In genomic region chr20:57738484-57738883, GRCh38 we compare ENCODE assay signal across 26 cellular contexts. TPM values are rescaled to one million over a fixed set of nuclear protein-coding genes. Genes with fewer than 3 reads are reported as not detected.
DNase-seq lines count a peak whose midpoint lies in the region; ATAC-seq and TF ChIP-seq lines count a peak whose summit lies in the region.
"Had no signal": no experiment of that assay in that cellular context is flagged by ENCODE, and none has a peak within 500 bp of the region (broad histone marks: within the 10 kb centered on the region; RNA-seq: fewer than 3 reads in every experiment).

No MANE protein-coding gene starts in this region.

- H3K4me3 ChIP-seq in GM23248 (no peak overlapping the region), mesendoderm (ENCODE audit: low read length) (no peak overlapping the region)
- H3K4me3 ChIP-seq: ascending aorta; BLaER1 treated with 17β-estradiol and CSF1 and Interleukin-3, amounts not matched to agents 10 nM and 100 nM; uterus had no signal

- no peak overlapping the region for H2AFZ ChIP-seq in GM23248

- no peak overlapping the region for H3K27ac Mint-ChIP-seq in stimulated activated naive CD8-positive, alpha-beta T cell treated with anti-CD3 and anti-CD28 coated beads, Interleukin-15, amount 100 ng/mL, for 72 hours
- H3K27ac Mint-ChIP-seq: activated naive CD4-positive, alpha-beta T cell treated with anti-CD3 and anti-CD28 coated beads, Interleukin-2, amount 50 U/mL, for 24 hours; stimulated activated effector memory CD8-positive, alpha-beta T cell treated with anti-CD3 and anti-CD28 coated beads, Interleukin-12 subunit alpha, Interleukin-12 subunit beta, amount 100 ng/mL, for 72 hours had no signal

- peak; percentile 43 for ATAC-seq in foreskin keratinocyte
- no peak for ATAC-seq in stimulated activated naive CD8-positive, alpha-beta T cell treated with anti-CD3 and anti-CD28 coated beads, Interleukin-15, amount 100 ng/mL, for 72 hours
- no peak for ATAC-seq in GM21447 (IDR thresholded peaks at IDR 0.05; ENCODE audit: unreplicated experiment)
- ATAC-seq: left cardiac atrium; stimulated activated effector memory CD8-positive, alpha-beta T cell treated with anti-CD3 and anti-CD28 coated beads, Interleukin-12 subunit alpha, Interleukin-12 subunit beta, amount 100 ng/mL, for 72 hours had no signal

- H2BK120ac ChIP-seq in mesendoderm (ENCODE audit: low read depth, low read length), result no peak overlapping the region

- H3K4me2 ChIP-seq in GM23248 (ENCODE audit: unreplicated experiment) (no peak overlapping the region), mesendoderm (ENCODE audit: low read length) (no peak overlapping the region)
- H3K4me2 ChIP-seq: BLaER1 treated with 17β-estradiol and CSF1 and Interleukin-3, amounts not matched to agents 10 nM and 100 nM had no signal

- H3K4ac ChIP-seq in mesendoderm (ENCODE audit: low read depth, low read length), result no peak overlapping the region

- no peak overlapping the region for H3K4me3 Mint-ChIP-seq in stimulated activated naive CD8-positive, alpha-beta T cell treated with anti-CD3 and anti-CD28 coated beads, Interleukin-15, amount 100 ng/mL, for 72 hours
- H3K4me3 Mint-ChIP-seq: activated naive CD4-positive, alpha-beta T cell treated with anti-CD3 and anti-CD28 coated beads, Interleukin-2, amount 50 U/mL, for 24 hours; central memory CD8-positive, alpha-beta T cell; naive B cell; stimulated activated effector memory CD8-positive, alpha-beta T cell treated with anti-CD3 and anti-CD28 coated beads, Interleukin-12 subunit alpha, Interleukin-12 subunit beta, amount 100 ng/mL, for 72 hours had no signal

- H3K9ac ChIP-seq in GM23248, result no peak overlapping the region
- no peak overlapping the region for H3K9ac ChIP-seq in mesendoderm (ENCODE audit: low read length)
- H3K9ac ChIP-seq: BLaER1 treated with 17β-estradiol and CSF1 and Interleukin-3, amounts not matched to agents 10 nM and 100 nM had no signal

- H4K5ac ChIP-seq in mesendoderm (ENCODE audit: low read length), result no peak overlapping the region

- H3K18ac ChIP-seq in mesendoderm (ENCODE audit: low read length), result no peak overlapping the region

- H2BK5ac ChIP-seq in mesendoderm (ENCODE audit: low read length), result no peak overlapping the region

- no peaks in the 10 kb centered on the region for H3K79me1 ChIP-seq in mesendoderm (ENCODE audit: low read length)

- H3K9me2 ChIP-seq in GM23248 (ENCODE audit: insufficient read depth), result no peaks in the 10 kb centered on the region

- WGBS in GM23248 (ENCODE audit: low coverage in 1 of 2, low lambda C conversion rate in 2 of 2, missing lambda C conversion rate in 2 of 2), 2 experiments, result 21 to 24% methylated on average over 2 of the region's 2 CpGs
- no CpG with 5 or more reads among the region's 2 CpGs for WGBS in mesendoderm (ENCODE audit: extremely low coverage, insufficient coverage, low lambda C conversion rate)

- in situ Hi-C loops in GM23248 (cut with MboI), result no loop called here

- TF ChIP-seq CTCF in 22Rv1 (IDR thresholded peaks at IDR 0.05) (no peak), foreskin keratinocyte (conservative IDR thresholded peaks at IDR 0.05) (no peak)

- H3K4me1 Mint-ChIP-seq in stimulated activated naive CD8-positive, alpha-beta T cell treated with anti-CD3 and anti-CD28 coated beads, Interleukin-15, amount 100 ng/mL, for 72 hours, result peaks cover 6% of the 10 kb centered on the region
- H3K4me1 Mint-ChIP-seq: activated naive CD4-positive, alpha-beta T cell treated with anti-CD3 and anti-CD28 coated beads, Interleukin-2, amount 50 U/mL, for 24 hours; central memory CD8-positive, alpha-beta T cell had no signal

- no peaks in the 10 kb centered on the region for H3K9me3 ChIP-seq in GM23248 (ENCODE audit: low read depth)
- H3K9me3 ChIP-seq: ascending aorta; BLaER1 treated with 17β-estradiol and CSF1 and Interleukin-3, amounts not matched to agents 10 nM and 100 nM; uterus had no signal

- DNase-seq in GM23248, result peak; percentile 17
- peak; percentile 60 for DNase-seq in RPMI7951 (ENCODE audit: low read depth)
- no peak for DNase-seq in foreskin keratinocyte
- DNase-seq in stimulated activated naive CD8-positive, alpha-beta T cell treated with anti-CD3 and anti-CD28 coated beads, Interleukin-15, amount 100 ng/mL, for 72 hours, result no peak
- no peak for DNase-seq in T-helper 1 cell
- no peak for DNase-seq in mesendoderm
- DNase-seq: activated CD4-positive, alpha-beta T cell treated with anti-CD3 and anti-CD28 coated beads for 48 hours; dermis blood vessel endothelial cell; EL; head of caudate nucleus; left cardiac atrium; mesenchymal stem cell; naive B cell; NCI-H146; NCI-H526; nucleus accumbens; stimulated activated CD4-positive, alpha-beta T cell treated with anti-CD3 and anti-CD28 coated beads, Interleukin-2, amount 100 ng/mL, for 48 hours; T-helper 2 cell; uterus had no signal

- peaks cover 11% of the 10 kb centered on the region; the same call in 1 of the 2 replicates for H3K27me3 ChIP-seq in GM23248 (replicated peaks; ENCODE audit: insufficient read depth)
- peaks cover 32% of the 10 kb centered on the region for H3K27me3 ChIP-seq in foreskin keratinocyte
- no peaks in the 10 kb centered on the region for H3K27me3 ChIP-seq in mesendoderm (ENCODE audit: insufficient read depth, low read length, poor library complexity)
- H3K27me3 ChIP-seq: ascending aorta; BLaER1 treated with 17β-estradiol and CSF1 and Interleukin-3, amounts not matched to agents 10 nM and 100 nM; uterus had no signal

- H3K79me2 ChIP-seq in GM23248 (ENCODE audit: insufficient read depth) (no peaks in the 10 kb centered on the region), mesendoderm (ENCODE audit: control insufficient read depth, insufficient read depth, low read length) (no peaks in the 10 kb centered on the region)

- H3F3A ChIP-seq in GM23248 (ENCODE audit: insufficient read depth), result no peaks in the 10 kb centered on the region

- H3K36me3 ChIP-seq in GM23248 (ENCODE audit: low read depth) (no peaks in the 10 kb centered on the region), mesendoderm (ENCODE audit: control insufficient read depth, insufficient read depth, low read length) (no peaks in the 10 kb centered on the region)
- H3K36me3 ChIP-seq: ascending aorta; BLaER1 treated with 17β-estradiol and CSF1 and Interleukin-3, amounts not matched to agents 10 nM and 100 nM; uterus had no signal

- no peaks in the 10 kb centered on the region for H3K9me3 Mint-ChIP-seq in stimulated activated naive CD8-positive, alpha-beta T cell treated with anti-CD3 and anti-CD28 coated beads, Interleukin-15, amount 100 ng/mL, for 72 hours
- H3K9me3 Mint-ChIP-seq: activated naive CD4-positive, alpha-beta T cell treated with anti-CD3 and anti-CD28 coated beads, Interleukin-2, amount 50 U/mL, for 24 hours; central memory CD8-positive, alpha-beta T cell; naive B cell; stimulated activated effector memory CD8-positive, alpha-beta T cell treated with anti-CD3 and anti-CD28 coated beads, Interleukin-12 subunit alpha, Interleukin-12 subunit beta, amount 100 ng/mL, for 72 hours had no signal

- no peaks in the 10 kb centered on the region for H4K20me1 ChIP-seq in GM23248 (ENCODE audit: insufficient read depth)
- H4K20me1 ChIP-seq: BLaER1 treated with 17β-estradiol and CSF1 and Interleukin-3, amounts not matched to agents 10 nM and 100 nM had no signal

- H3K4me1 ChIP-seq in GM23248 (ENCODE audit: insufficient read depth) (no peaks in the 10 kb centered on the region), foreskin keratinocyte (no peaks in the 10 kb centered on the region), mesendoderm (ENCODE audit: control insufficient read depth, low read depth, low read length) (peaks cover 4% of the 10 kb centered on the region)
- H3K4me1 ChIP-seq: ascending aorta, uterus had no signal

- H4K8ac ChIP-seq in mesendoderm (ENCODE audit: low read depth, low read length), result no peak overlapping the region

- peak overlapping the region; percentile 87 for H3K27ac ChIP-seq in 22Rv1
- no peak overlapping the region for H3K27ac ChIP-seq in GM23248
- no peak overlapping the region for H3K27ac ChIP-seq in foreskin keratinocyte
- H3K27ac ChIP-seq in mesendoderm (ENCODE audit: low read depth, low read length), result no peak overlapping the region
- H3K27ac ChIP-seq: ascending aorta; BLaER1 treated with 17β-estradiol and CSF1 and Interleukin-3, amounts not matched to agents 10 nM and 100 nM; uterus had no signal

- no peak overlapping the region for H3K56ac ChIP-seq in mesendoderm (ENCODE audit: low read length)

- H2AK5ac ChIP-seq in mesendoderm (ENCODE audit: low read length), result no peak overlapping the region

- no peak overlapping the region for H3K23ac ChIP-seq in mesendoderm (ENCODE audit: low read length)

- peaks cover 42% of the 10 kb centered on the region for H3K27me3 Mint-ChIP-seq in stimulated activated naive CD8-positive, alpha-beta T cell treated with anti-CD3 and anti-CD28 coated beads, Interleukin-15, amount 100 ng/mL, for 72 hours

- H2BK15ac ChIP-seq in mesendoderm (replicated peaks; ENCODE audit: low read depth), result no peak overlapping the region

RNA-seq across cellular contexts. Expression of gene PMEPA1, which starts 28.7 kb away (rescaled TPM):
- total RNA-seq in GM23248 (2014; rRNA removed; shearing (Covaris generic)), result 6.1 and 6.6 TPM in 2 replicates
- polyA plus RNA-seq in GM23248 (2016; fragmentation: Nextera tagmentation; extraction: Ambion mirVana), result 11.8 and 12.5 TPM in 2 replicates
- total RNA-seq in RPMI7951 (2014; rRNA removed; shearing (Covaris generic)), result 27.3 and 28.8 TPM in 2 replicates
- 50.3 and 171 TPM in 2 replicates for total RNA-seq in foreskin keratinocyte
- 38.6 and 108 TPM in 2 replicates for polyA plus RNA-seq in foreskin keratinocyte
- 52.6 TPM for polyA plus RNA-seq in mesendoderm (2013, experiment 1 of 2)
- polyA plus RNA-seq in mesendoderm (2013, experiment 2 of 2), result 52.5 TPM

Comparison
In these comparisons a context has a peak if more than half of its experiments do, and no peak if none do; other contexts are left out.
1. DNase-seq: peak in GM23248 (single experiment) and RPMI7951 (single experiment); none in foreskin keratinocyte (0 of 2), stimulated activated naive CD8-positive, alpha-beta T cell treated with anti-CD3 and anti-CD28 coated beads, Interleukin-15, amount 100 ng/mL, for 72 hours (0 of 2), T-helper 1 cell (0 of 5) and mesendoderm (single experiment).